Comparison of ENCODE assay signal across 1 cellular context in genomic region chr3:10142707-10143560, GRCh38.
TF ChIP-seq lines count a peak whose summit lies in the region.

No MANE protein-coding gene starts in this region.

TF ChIP-seq in K562, 482 proteins besides CTCF, POLR2A, EP300 and RAD21 (continued from another document and continues in another):
- TF ChIP-seq ZNF398 (CRISPR knock-in tag; IDR thresholded peaks at IDR 0.05) (no peak), E2F6 (IDR thresholded peaks at IDR 0.05; ENCODE audit: borderline replicate concordance in 1 of 2, extremely low read depth in 1 of 2, insufficient read depth in 1 of 2, insufficient read length in 1 of 2, low read depth in 1 of 2, low read length in 1 of 2, poor library complexity in 1 of 2, severe bottlenecking in 1 of 2) (peak in 1 of 2 experiments; percentile 34), STAT5B (CRISPR knock-in tag; IDR thresholded peaks at IDR 0.05) (no peak), CTBP1 (IDR thresholded peaks at IDR 0.05; ENCODE audit: borderline replicate concordance) (peak; percentile 42; the same call in 1 of the 2 replicates), HDAC1 (IDR thresholded peaks at IDR 0.05) (peak in 1 of 2 experiments; percentile 56; a peak in 1 of 4 replicates), CHD7 (IDR thresholded peaks at IDR 0.05; ENCODE audit: low read depth, low read length) (no peak), EP400 (IDR thresholded peaks at IDR 0.05) (peak; percentile 95), NFXL1 (CRISPR knock-in tag; IDR thresholded peaks at IDR 0.05) (no peak), ZNF280B (CRISPR knock-in tag; IDR thresholded peaks at IDR 0.05) (no peak), DNMT1 (IDR thresholded peaks at IDR 0.05) (0 out of 2 replicates have a peak, but pooled peaks have one; percentile 34), SRSF3 (IDR thresholded peaks at IDR 0.05; ENCODE audit: insufficient read depth, low read length) (no peak), ZNF347 (CRISPR knock-in tag; IDR thresholded peaks at IDR 0.05; ENCODE audit: low read depth) (no peak), BRCA1 (IDR thresholded peaks at IDR 0.05) (no peak), BRCA1 (CRISPR knock-in tag; IDR thresholded peaks at IDR 0.05) (no peak), TCF7L2 (IDR thresholded peaks at IDR 0.05; ENCODE audit: low read depth, low read length) (no peak), GABPA (tag; conservative IDR thresholded peaks at IDR 0.05; ENCODE audit: low read depth) (no peak), ZNF592 (IDR thresholded peaks at IDR 0.05) (peak; percentile 20; the same call in 1 of the 2 replicates), IRF1 (CRISPR knock-in tag; IDR thresholded peaks at IDR 0.05; ENCODE audit: borderline replicate concordance) (no peak), BCLAF1 (IDR thresholded peaks at IDR 0.05; ENCODE audit: borderline replicate concordance in 1 of 2, control insufficient read depth in 1 of 2, low read depth in 2 of 2, low read length in 1 of 2) (no peak), CEBPG (CRISPR knock-in tag; IDR thresholded peaks at IDR 0.05) (peak; percentile 99), CEBPG (tag; conservative IDR thresholded peaks at IDR 0.05 in 1 of 2, IDR thresholded peaks at IDR 0.05 in 1 of 2) (peak; percentile 94 to 95), HNRNPK (IDR thresholded peaks at IDR 0.05; ENCODE audit: low read depth, low read length, poor library complexity, severe bottlenecking) (no peak), MCM5 (IDR thresholded peaks at IDR 0.05; ENCODE audit: low read depth) (no peak), SLC30A9 (CRISPR knock-in tag; IDR thresholded peaks at IDR 0.05) (no peak), TEAD4 (IDR thresholded peaks at IDR 0.05; ENCODE audit: low read length) (peak; percentile 34; the same call in 1 of the 2 replicates), TEAD4 (CRISPR knock-in tag; IDR thresholded peaks at IDR 0.05; ENCODE audit: borderline replicate concordance) (no peak), DMBX1 (CRISPR knock-in tag; IDR thresholded peaks at IDR 0.05; ENCODE audit: borderline replicate concordance) (0 out of 2 replicates have a peak, but pooled peaks have one; percentile 68), CBX3 (IDR thresholded peaks at IDR 0.05; ENCODE audit: borderline replicate concordance in 1 of 2, low read length in 2 of 2) (no peak; a peak in 1 of 3 replicates)
